Comparison of ENCODE assay signal across 29 cellular contexts in genomic region chr21:43289442-43289841, GRCh38.
"Had no signal": no experiment of that assay in that cellular context is flagged by ENCODE, and none has a peak within 500 bp of the region (broad histone marks: within the 10 kb centered on the region; RNA-seq: fewer than 3 reads in every experiment).

No MANE protein-coding gene starts in this region.

- H3K9me3 ChIP-seq: breast epithelium, ovary, prostate gland had no signal

- DNase-seq: activated CD4-positive, alpha-beta T cell treated with anti-CD3 and anti-CD28 coated beads for 36 hours; activated CD4-positive, CD25-positive, alpha-beta regulatory T cell; activated CD8-positive, alpha-beta memory T cell treated with anti-CD3 and anti-CD28 coated beads, Interleukin-2, amount 10 ng/mL, durations not matched to agents 7 days and 5 days; activated CD8-positive, alpha-beta T cell treated with anti-CD3 and anti-CD28 coated beads, Interleukin-2, amount 10 ng/mL, durations not matched to agents 7 days and 5 days; activated naive CD4-positive, alpha-beta T cell; activated T-cell treated with anti-CD3 and anti-CD28 coated beads, Interleukin-2, amount 50 U/mL, for 48 hours; dermis blood vessel endothelial cell; effector CD4-positive, alpha-beta T cell; esophagus squamous epithelium; foreskin melanocyte; islet precursor cell; mammary epithelial cell; naive B cell; nephron progenitor cell; retina; stimulated activated CD4-positive, alpha-beta T cell treated with anti-CD3 and anti-CD28 coated beads, Interleukin-15, amount 100 ng/mL, for 24 hours; stimulated activated CD4-positive, alpha-beta T cell treated with anti-CD3 and anti-CD28 coated beads, Interleukin-2, amount 100 ng/mL, for 24 hours; stimulated activated naive CD4-positive, alpha-beta T cell; T-cell had no signal

- H3K4me3 ChIP-seq: breast epithelium, esophagus squamous epithelium, ovary, prostate gland, smooth muscle cell, tibial nerve had no signal

- ATAC-seq: activated CD4-positive, alpha-beta T cell treated with anti-CD3 and anti-CD28 coated beads for 36 hours; activated CD8-positive, alpha-beta memory T cell treated with anti-CD3 and anti-CD28 coated beads, Interleukin-2, amount 10 ng/mL, durations not matched to agents 7 days and 5 days; activated CD8-positive, alpha-beta T cell treated with anti-CD3 and anti-CD28 coated beads, Interleukin-2, amount 10 ng/mL, durations not matched to agents 7 days and 5 days; activated naive CD4-positive, alpha-beta T cell treated with anti-CD3 and anti-CD28 coated beads, Interleukin-2, amount 50 U/mL, for 72 hours; left cardiac atrium; T-cell had no signal

- H3K27ac ChIP-seq: breast epithelium, epithelial cell of prostate, esophagus squamous epithelium, ovary, tibial nerve had no signal

- FAIRE-seq: colon, urothelium cell line had no signal

- H3K27me3 ChIP-seq: breast epithelium, ovary, tibial nerve had no signal

- H3K36me3 ChIP-seq: breast epithelium, esophagus squamous epithelium, ovary, prostate gland, tibial nerve had no signal

- H3K4me1 ChIP-seq: breast epithelium, esophagus squamous epithelium, prostate gland had no signal

- H3K4me2 ChIP-seq: smooth muscle cell had no signal
